In the genomic region with DNA sequence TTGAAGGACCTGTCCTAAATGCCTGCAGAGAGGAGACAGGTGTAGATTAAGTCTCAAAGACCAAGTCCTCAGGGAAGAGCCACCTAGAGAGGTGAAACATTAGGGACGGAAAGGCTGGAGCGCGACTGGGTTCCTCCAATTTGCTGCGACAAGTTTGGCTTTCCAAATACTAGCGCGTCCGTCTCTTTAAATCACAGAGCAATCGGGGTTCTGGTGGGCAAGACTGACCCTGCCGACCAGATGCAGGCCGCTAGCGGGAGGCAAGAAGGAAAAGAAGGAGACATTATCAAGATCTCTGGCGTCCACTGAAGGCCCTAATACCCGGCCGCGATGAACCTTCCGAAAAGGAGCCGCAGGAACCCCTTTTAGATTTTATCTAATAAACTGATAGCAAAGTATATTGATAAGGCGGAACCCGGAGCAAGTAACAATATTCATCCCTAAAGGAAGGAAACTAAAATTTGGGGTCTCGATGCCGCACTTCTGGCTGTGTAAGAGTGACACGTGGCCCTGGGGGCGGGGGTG, we compare ENCODE assay signal across 16 cellular contexts.
"Had no signal": no experiment of that assay in that cellular context is flagged by ENCODE, and none has a peak within 500 bp of the region (broad histone marks: within the 10 kb centered on the region; RNA-seq: fewer than 3 reads in every experiment).

No MANE protein-coding gene starts in this region.

- H3K4me3 ChIP-seq: body of pancreas, mucosa of descending colon, vagina had no signal

- ATAC-seq: activated CD4-positive, alpha-beta T cell treated with anti-CD3 and anti-CD28 coated beads for 36 hours; body of pancreas; left ventricle myocardium superior; mucosa of descending colon; naive thymus-derived CD4-positive, alpha-beta T cell; stimulated activated naive CD8-positive, alpha-beta T cell treated with anti-CD3 and anti-CD28 coated beads, Interleukin-15, Interleukin-2, amounts not matched to agents 100 U/mL and 50 U/mL, for 24 hours had no signal

- H3K27ac ChIP-seq: tibial nerve, vagina had no signal

- H3K27me3 ChIP-seq: body of pancreas had no signal

- H3K4me3 Mint-ChIP-seq: activated CD4-positive, alpha-beta T cell treated with anti-CD3 and anti-CD28 coated beads for 36 hours; activated naive CD8-positive, alpha-beta T cell treated with anti-CD3 and anti-CD28 coated beads for 36 hours; immature natural killer cell; naive thymus-derived CD4-positive, alpha-beta T cell; T-helper 2 cell treated with Interferon-gamma antibody and Interleukin-4, amounts not matched to agents 5 μg/mL and 100 μg/mL, for 36 hours had no signal

- DNase-seq: activated CD4-positive, alpha-beta T cell treated with anti-CD3 and anti-CD28 coated beads for 36 hours; activated CD4-positive, alpha-beta T cell treated with anti-CD3 and anti-CD28 coated beads, Interleukin-2, amount 50 U/mL, for 48 hours; activated naive CD8-positive, alpha-beta T cell treated with anti-CD3 and anti-CD28 coated beads for 36 hours; activated T-cell treated with anti-CD3 and anti-CD28 coated beads for 4 hours; erythroblast; immature natural killer cell; kidney glomerular epithelial cell; left ventricle myocardium superior; naive thymus-derived CD4-positive, alpha-beta T cell; stimulated activated CD4-positive, alpha-beta T cell treated with anti-CD3 and anti-CD28 coated beads, Interleukin-2, amount 100 ng/mL, for 24 hours; stimulated activated naive CD8-positive, alpha-beta T cell treated with anti-CD3 and anti-CD28 coated beads, Interleukin-15, Interleukin-2, amounts not matched to agents 100 U/mL and 50 U/mL, for 24 hours had no signal

- H3K27ac Mint-ChIP-seq: activated CD4-positive, alpha-beta T cell treated with anti-CD3 and anti-CD28 coated beads for 36 hours; activated naive CD8-positive, alpha-beta T cell treated with anti-CD3 and anti-CD28 coated beads for 36 hours; immature natural killer cell; T-helper 2 cell treated with Interferon-gamma antibody and Interleukin-4, amounts not matched to agents 5 μg/mL and 100 μg/mL, for 36 hours had no signal

- H3K9me3 ChIP-seq: body of pancreas, mucosa of descending colon, tibial nerve, vagina had no signal

- H3K36me3 ChIP-seq: tibial nerve, vagina had no signal

- H3K9me3 Mint-ChIP-seq: activated naive CD8-positive, alpha-beta T cell treated with anti-CD3 and anti-CD28 coated beads for 36 hours; T-helper 2 cell treated with Interferon-gamma antibody and Interleukin-4, amounts not matched to agents 5 μg/mL and 100 μg/mL, for 36 hours had no signal
